In genomic region chr2:169462896-169463695, GRCh38 we compare ENCODE assay signal across 16 cellular contexts. TPM values are rescaled to one million over a fixed set of nuclear protein-coding genes. Genes with fewer than 3 reads are reported as not detected.
DNase-seq lines count a peak whose midpoint lies in the region; ATAC-seq, FAIRE-seq and TF ChIP-seq lines count a peak whose summit lies in the region.
"Had no signal": no experiment of that assay in that cellular context is flagged by ENCODE, and none has a peak within 500 bp of the region (broad histone marks: within the 10 kb centered on the region; RNA-seq: fewer than 3 reads in every experiment).

No MANE protein-coding gene starts in this region.

- H3K4me3 ChIP-seq in HepG2 (replicated peaks in 1 of 3; ENCODE audit: insufficient read depth in 1 of 3, low read depth in 2 of 3, low read length in 3 of 3) (no peak overlapping the region), right lobe of liver (no peak overlapping the region)

- TF ChIP-seq EP300 in HepG2 (IDR thresholded peaks at IDR 0.05; ENCODE audit: low read depth in 2 of 2, low read length in 2 of 2) (no peak), HepG2 (CRISPR knock-in tag; IDR thresholded peaks at IDR 0.05; ENCODE audit: borderline replicate concordance) (no peak)

- ATAC-seq in HepG2 (peak; percentile 58), right lobe of liver (no peak), SK-N-SH treated with all-trans-retinoic acid at 6 μM for 48 hours (peak; percentile 77), GM19463 (IDR thresholded peaks at IDR 0.05; ENCODE audit: unreplicated experiment) (no peak), GM18907 (IDR thresholded peaks at IDR 0.05; ENCODE audit: unreplicated experiment) (no peak)

- no TSS peak for BruUV-seq in HepG2 (replicated peaks; lab: Mats Ljungman, UMichigan)

- H3K79me2 ChIP-seq in HepG2 (ENCODE audit: insufficient read depth, low read length): no peaks in the 10 kb centered on the region

- H3K27ac ChIP-seq in HepG2 (ENCODE audit: extremely low read length, insufficient read depth, low read length) (no peak overlapping the region), right lobe of liver (no peak overlapping the region)
- H3K27ac ChIP-seq: C4-2B had no signal

- no peaks in the 10 kb centered on the region for H4K20me1 ChIP-seq in HepG2 (ENCODE audit: insufficient read depth, low read length)

- FAIRE-seq in HepG2 (lab: Jason Lieb, UNC): no peak
- FAIRE-seq: kidney had no signal

- no peak overlapping the region for H2AFZ ChIP-seq in HepG2 (ENCODE audit: low read length)

- H3K9me3 ChIP-seq in HepG2 (ENCODE audit: low read length) (no peaks in the 10 kb centered on the region), right lobe of liver (no peaks in the 10 kb centered on the region)

- no peak for TF ChIP-seq RAD21 in HepG2 (CRISPR knock-in tag; IDR thresholded peaks at IDR 0.05)

- DNase-seq in HepG2 (ENCODE audit: low spot score) (no peak), right lobe of liver (no peak), glomerular visceral epithelial cell (ENCODE audit: extremely low spot score) (peak; percentile 6), SKM-1 treated with dmso at 0.1 percent for 144 hours (lab: John Stamatoyannopoulos, UW; ENCODE audit: unreplicated experiment) (no peak), DMS53 (lab: John Stamatoyannopoulos, UW) (no peak)
- DNase-seq: activated CD4-positive, alpha-beta T cell treated with anti-CD3 and anti-CD28 coated beads for 36 hours; endodermal cell; kidney; NCI-H2029 treated with DMSO at 0.1 percent for 48 hours; occipital lobe; SHP77 treated with DMSO at 0.1 percent for 48 hours; trophoblast cell had no signal

- H3K9ac ChIP-seq in HepG2 (ENCODE audit: insufficient read depth, low read depth, low read length): no peak overlapping the region

- CTCF ChIA-PET in HepG2 (lab: Yijun Ruan, JAX; ENCODE audit: low intra/inter-chr PET ratio, low total read pairs): no interaction called here

- H3K4me1 ChIP-seq in HepG2 (ENCODE audit: insufficient read depth, low read length): no peaks in the 10 kb centered on the region
- no peaks in the 10 kb centered on the region for H3K4me1 ChIP-seq in right lobe of liver

- no peak for TF ChIP-seq CTCF in HepG2 (CRISPR knock-in tag; IDR thresholded peaks at IDR 0.05)
- no peak for TF ChIP-seq CTCF in right lobe of liver (IDR thresholded peaks at IDR 0.05)

- H3K4me2 ChIP-seq in HepG2 (ENCODE audit: low read depth, low read length): no peak overlapping the region

- H3K27me3 ChIP-seq in HepG2 (ENCODE audit: control insufficient read depth in 1 of 2, insufficient read depth in 2 of 2, low read length in 2 of 2) (no peaks in the 10 kb centered on the region), right lobe of liver (no peaks in the 10 kb centered on the region)

- intact Hi-C loops in HepG2 (cut with micrococcal nuclease; ENCODE audit: unreplicated experiment) (no loop called here), right lobe of liver (cut with DNase I) (no loop called here)

- no peak for TF ChIP-seq POLR2A in HepG2 (IDR thresholded peaks at IDR 0.05; ENCODE audit: insufficient read depth in 1 of 2, low read depth in 2 of 2, low read length in 2 of 2)
- no peak for TF ChIP-seq POLR2A in right lobe of liver (IDR thresholded peaks at IDR 0.05)

- POLR2A ChIA-PET in HepG2 (lab: Yijun Ruan, JAX): interaction anchor here (1.1 kb wide), 1 partner anchor 17 kb away, joined by 3 read pairs; the partner anchor contains the start of gene BBS5

- 13% methylated on average over 4 of the region's 4 CpGs for WGBS in HepG2 (ENCODE audit: low lambda C conversion rate)
- 56% methylated on average over 4 of the region's 4 CpGs for WGBS in right lobe of liver (ENCODE audit: insufficient coverage, low coverage, low lambda C conversion rate, missing lambda C conversion rate)

- in situ Hi-C loops in HepG2 (cut with HindIII; ENCODE audit: extremely low pct_ligation_motif_present, low pct_unique_long_range_greater_than_20kb): loop anchor here (25.0 kb wide), 1 partner anchor 899 kb away; no protein-coding TSS in a partner anchor

- H3K36me3 ChIP-seq in HepG2 (replicated peaks in 1 of 2; ENCODE audit: control insufficient read depth in 1 of 2, insufficient read depth in 2 of 2, low read length in 2 of 2) (no peaks in the 10 kb centered on the region), right lobe of liver (no peaks in the 10 kb centered on the region)

TF ChIP-seq in HepG2, 621 proteins besides CTCF, POLR2A, EP300 and RAD21 (continues in another document):
- TF ChIP-seq MIXL1 (CRISPR knock-in tag; IDR thresholded peaks at IDR 0.05): no peak
- no peak for TF ChIP-seq ZNF678 (CRISPR knock-in tag; IDR thresholded peaks at IDR 0.05)
- TF ChIP-seq FOXM1 (CRISPR knock-in tag; IDR thresholded peaks at IDR 0.05): no peak
- TF ChIP-seq ZNF598 (CRISPR knock-in tag; IDR thresholded peaks at IDR 0.05; ENCODE audit: borderline replicate concordance): no peak

TF ChIP-seq in SK-N-SH treated with all-trans-retinoic acid at 6 μM for 48 hours, 23 proteins besides CTCF, POLR2A, EP300 and RAD21 (continues in another document):
- TF ChIP-seq GLIS3 (CRISPR knock-in tag; IDR thresholded peaks at IDR 0.05) (no peak), ARNTL (CRISPR knock-in tag; IDR thresholded peaks at IDR 0.05; ENCODE audit: borderline replicate concordance, low read depth) (no peak), CSRNP3 (CRISPR knock-in tag; IDR thresholded peaks at IDR 0.05) (no peak), CSDC2 (CRISPR knock-in tag; IDR thresholded peaks at IDR 0.05) (no peak)

RNA-seq across cellular contexts. Expression of gene BBS5, which starts 16.2 kb away (rescaled TPM):
- total RNA-seq in HepG2 (2016; rRNA removed; fragmentation: Illumina TruSeq; extraction: Trizol): 3.3 and 4.5 TPM in 2 replicates
- total RNA-seq in HepG2 (2016; cell fraction: cytosol; rRNA removed; fragmentation: Illumina TruSeq; extraction: Trizol; ENCODE audit: low read depth): 0.71 and 0.88 TPM in 2 replicates
- total RNA-seq in HepG2 (2016; cell fraction: insoluble cytoplasmic fraction; rRNA removed; fragmentation: Illumina TruSeq; extraction: Trizol): 3.7 and 4.8 TPM in 2 replicates
- 1.5 and 2.2 TPM in 2 replicates for total RNA-seq in HepG2 (2016; cell fraction: membrane; rRNA removed; fragmentation: Illumina TruSeq; extraction: Trizol)
- total RNA-seq in HepG2 (2016; cell fraction: nucleus; rRNA removed; fragmentation: Illumina TruSeq; extraction: Trizol): 4.6 and 8.1 TPM in 2 replicates
- polyA plus RNA-seq in HepG2 (2011; rRNA removed): 1.7 and 1.8 TPM in 2 replicates
- polyA plus RNA-seq in HepG2 (2011; cell fraction: cytosol; rRNA removed): 1.4 and 2.0 TPM in 2 replicates
- 3.7 and 5.4 TPM in 2 replicates for polyA plus RNA-seq in HepG2 (2011; cell fraction: nucleus; rRNA removed)
- 2.6 and 2.8 TPM in 2 replicates for polyA plus RNA-seq in HepG2 (2012)
- polyA plus RNA-seq in HepG2 (2016; cell fraction: cytosol; fragmentation: Illumina TruSeq; extraction: Trizol; ENCODE audit: low read depth): 0.44 and 0.62 TPM in 2 replicates
- 3.4 and 4.2 TPM in 2 replicates for polyA plus RNA-seq in HepG2 (2016; cell fraction: insoluble cytoplasmic fraction; fragmentation: Illumina TruSeq; extraction: Trizol; ENCODE audit: low read depth)
- 1.0 and 1.2 TPM in 2 replicates for polyA plus RNA-seq in HepG2 (2016; cell fraction: membrane; fragmentation: Illumina TruSeq; extraction: Trizol; ENCODE audit: low read depth)
- polyA plus RNA-seq in HepG2 (2016; cell fraction: nucleus; fragmentation: Illumina TruSeq; extraction: Trizol; ENCODE audit: insufficient read depth, low read depth): 12.1 and 12.6 TPM in 2 replicates
- polyA minus RNA-seq in HepG2 (2011; rRNA and poly(A)+ RNA removed; ENCODE audit: low replicate concordance): 1.4 TPM in 1 of 2 replicates, not detected in the other
- polyA minus RNA-seq in HepG2 (2011; cell fraction: cytosol; rRNA and poly(A)+ RNA removed): 1.4 and 2.7 TPM in 2 replicates
- polyA minus RNA-seq in HepG2 (2011; cell fraction: nucleus; rRNA and poly(A)+ RNA removed): 6.2 and 8.1 TPM in 2 replicates
- total RNA-seq in right lobe of liver: 1 to 10 TPM; 1.7 to 3.5 (median 2.3) TPM

RNA-seq across cellular contexts. Expression of gene KLHL41, which starts 46.4 kb away (rescaled TPM):
- total RNA-seq in HepG2 (2016; rRNA removed; fragmentation: Illumina TruSeq; extraction: Trizol) (0.27 and 0.31 TPM in 2 replicates), right lobe of liver (1 to 10 TPM in 1 of 6 experiments, under 1 TPM in 5; 0.22 to 3.7 (median 0.30) TPM)
- total RNA-seq in HepG2 (2016; cell fraction: cytosol; rRNA removed; fragmentation: Illumina TruSeq; extraction: Trizol; ENCODE audit: low read depth): 0.91 and 0.97 TPM in 2 replicates
- 0.12 and 0.35 TPM in 2 replicates for total RNA-seq in HepG2 (2016; cell fraction: insoluble cytoplasmic fraction; rRNA removed; fragmentation: Illumina TruSeq; extraction: Trizol)
- total RNA-seq in HepG2 (2016; cell fraction: membrane; rRNA removed; fragmentation: Illumina TruSeq; extraction: Trizol): 0.46 and 0.55 TPM in 2 replicates
- total RNA-seq in HepG2 (2016; cell fraction: nucleus; rRNA removed; fragmentation: Illumina TruSeq; extraction: Trizol): 0.22 and 0.69 TPM in 2 replicates
- polyA plus RNA-seq in HepG2 (2011; rRNA removed): 0.07 TPM in 1 of 2 replicates, not detected in the other
- 0.01 and 0.03 TPM in 2 replicates for polyA plus RNA-seq in HepG2 (2011; cell fraction: cytosol; rRNA removed)
- 0.13 and 0.21 TPM in 2 replicates for polyA plus RNA-seq in HepG2 (2011; cell fraction: nucleus; rRNA removed)
- polyA plus RNA-seq in HepG2 (2012): 0.09 and 0.16 TPM in 2 replicates
- 0.11 TPM in 1 of 2 replicates, not detected in the other for polyA plus RNA-seq in HepG2 (2016; cell fraction: cytosol; fragmentation: Illumina TruSeq; extraction: Trizol; ENCODE audit: low read depth)
- 0.21 and 1.2 TPM in 2 replicates for polyA plus RNA-seq in HepG2 (2016; cell fraction: insoluble cytoplasmic fraction; fragmentation: Illumina TruSeq; extraction: Trizol; ENCODE audit: low read depth)
- polyA plus RNA-seq in HepG2 (2016; cell fraction: membrane; fragmentation: Illumina TruSeq; extraction: Trizol; ENCODE audit: low read depth): 0.07 and 0.10 TPM in 2 replicates
- polyA plus RNA-seq in HepG2 (2016; cell fraction: nucleus; fragmentation: Illumina TruSeq; extraction: Trizol; ENCODE audit: insufficient read depth, low read depth): 1.3 and 1.4 TPM in 2 replicates
- polyA minus RNA-seq in HepG2 (2011; rRNA and poly(A)+ RNA removed; ENCODE audit: low replicate concordance): not detected in 2 replicates
- polyA minus RNA-seq in HepG2 (2011; cell fraction: cytosol; rRNA and poly(A)+ RNA removed): not detected in 2 replicates
- polyA minus RNA-seq in HepG2 (2011; cell fraction: nucleus; rRNA and poly(A)+ RNA removed): 0.26 TPM in 1 of 2 replicates, not detected in the other
- total RNA-seq: endodermal cell had no signal

Comparison
In these comparisons a context has a peak if more than half of its experiments do, and no peak if none do; other contexts are left out.
1. ATAC-seq: peak in HepG2 (single experiment) and SK-N-SH treated with all-trans-retinoic acid at 6 μM for 48 hours (single experiment); none in right lobe of liver (0 of 4), GM19463 (single experiment) and GM18907 (single experiment).